Comparison of ENCODE assay signal across 26 cellular contexts in the genomic region with DNA sequence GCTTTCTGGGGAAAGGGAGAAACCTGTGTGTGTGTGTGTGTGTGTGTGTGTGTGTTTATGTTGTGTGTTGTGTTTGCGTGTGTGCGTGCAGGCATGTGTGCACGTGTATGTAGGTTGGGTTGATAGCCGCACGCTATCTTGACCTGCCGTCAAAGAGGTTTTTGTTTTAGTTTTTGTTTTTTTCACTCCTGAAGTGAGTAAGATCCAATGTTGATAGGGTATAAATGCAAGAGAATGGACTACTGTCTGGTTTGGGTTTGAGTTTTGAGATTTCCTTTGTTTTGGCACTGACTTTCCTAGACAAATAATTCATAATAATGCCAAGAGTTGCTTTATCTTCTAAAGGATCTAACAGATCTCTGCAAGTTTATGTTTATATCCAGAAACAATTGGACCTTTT. TPM values are rescaled to one million over a fixed set of nuclear protein-coding genes. Genes with fewer than 3 reads are reported as not detected.
"Had no signal": no experiment of that assay in that cellular context is flagged by ENCODE, and none has a peak within 500 bp of the region (broad histone marks: within the 10 kb centered on the region; RNA-seq: fewer than 3 reads in every experiment).

No MANE protein-coding gene starts in this region.

- DNase-seq: activated CD4-positive, alpha-beta memory T cell treated with anti-CD3 and anti-CD28 coated beads for 36 hours; activated CD4-positive, alpha-beta T cell treated with anti-CD3 and anti-CD28 coated beads, Interleukin-2, amount 10 ng/mL, durations not matched to agents 7 days and 5 days; activated CD4-positive, CD25-positive, alpha-beta regulatory T cell; activated CD8-positive, alpha-beta memory T cell treated with anti-CD3 and anti-CD28 coated beads for 24 hours; activated gamma-delta T cell treated with Interleukin-2 at 50 U/mL for 16 hours; activated naive CD4-positive, alpha-beta T cell treated with anti-CD3 and anti-CD28 coated beads, Interleukin-2, amount 50 U/mL, for 16 hours; activated naive CD8-positive, alpha-beta T cell treated with anti-CD3 and anti-CD28 coated beads, Interleukin-2, amount 10 ng/mL, durations not matched to agents 7 days and 5 days; activated T-cell treated with anti-CD3 and anti-CD28 coated beads, Interleukin-2, amount 50 U/mL, for 48 hours; adrenal gland; cerebellar nuclear complex; MG63; MV-4-11; NCI-H1105; NCI-H1436; NCI-H1694 treated with DMSO at 0.1 percent for 48 hours; NCI-H2029 treated with DMSO at 0.1 percent for 48 hours; NCI-H345; NCI-H510A; NCI-H526 treated with DMSO at 0.1 percent for 48 hours; NK-92 treated with Interleukin-12 subunit alpha and Interleukin-12 subunit beta, amount 100 ng/mL, for 24 hours; OCI-M1; SHP77 treated with DMSO at 0.1 percent for 48 hours; T-helper 17 cell; T-helper 9 cell had no signal

- H3K4me1 Mint-ChIP-seq: activated CD4-positive, alpha-beta T cell treated with anti-CD3 and anti-CD28 coated beads, Interleukin-2, amount 10 ng/mL, durations not matched to agents 7 days and 5 days; activated naive CD8-positive, alpha-beta T cell treated with anti-CD3 and anti-CD28 coated beads, Interleukin-2, amount 10 ng/mL, durations not matched to agents 7 days and 5 days; T-helper 17 cell had no signal

- ATAC-seq: Panc1, T-helper 17 cell had no signal

- H3K9me3 ChIP-seq: adrenal gland, MG63 had no signal

- H3K27ac Mint-ChIP-seq: activated CD4-positive, alpha-beta memory T cell treated with anti-CD3 and anti-CD28 coated beads for 36 hours; activated CD4-positive, alpha-beta T cell treated with anti-CD3 and anti-CD28 coated beads, Interleukin-2, amount 10 ng/mL, durations not matched to agents 7 days and 5 days; activated naive CD8-positive, alpha-beta T cell treated with anti-CD3 and anti-CD28 coated beads, Interleukin-2, amount 10 ng/mL, durations not matched to agents 7 days and 5 days; activated T-helper 2 cell treated with anti-CD3 and anti-CD28 coated beads, Interferon-gamma antibody, Interleukin-2, Interleukin-4, amounts not matched to agents 10 μg/mL and 5 μg/mL and 100 μg/mL, durations not matched to agents 14 hours and 24 hours and 36 hours; T-helper 17 cell had no signal

- H3K36me3 Mint-ChIP-seq: activated CD4-positive, alpha-beta memory T cell treated with anti-CD3 and anti-CD28 coated beads for 36 hours; activated naive CD8-positive, alpha-beta T cell treated with anti-CD3 and anti-CD28 coated beads, Interleukin-2, amount 10 ng/mL, durations not matched to agents 7 days and 5 days had no signal

- H3K9me3 Mint-ChIP-seq: activated CD4-positive, alpha-beta memory T cell treated with anti-CD3 and anti-CD28 coated beads for 36 hours; activated CD4-positive, alpha-beta T cell treated with anti-CD3 and anti-CD28 coated beads, Interleukin-2, amount 10 ng/mL, durations not matched to agents 7 days and 5 days; activated naive CD8-positive, alpha-beta T cell treated with anti-CD3 and anti-CD28 coated beads, Interleukin-2, amount 10 ng/mL, durations not matched to agents 7 days and 5 days; activated T-helper 2 cell treated with anti-CD3 and anti-CD28 coated beads, Interferon-gamma antibody, Interleukin-2, Interleukin-4, amounts not matched to agents 10 μg/mL and 5 μg/mL and 100 μg/mL, durations not matched to agents 14 hours and 24 hours and 36 hours had no signal

- H3K4me3 Mint-ChIP-seq: activated CD4-positive, alpha-beta memory T cell treated with anti-CD3 and anti-CD28 coated beads for 36 hours; activated CD4-positive, alpha-beta T cell treated with anti-CD3 and anti-CD28 coated beads, Interleukin-2, amount 10 ng/mL, durations not matched to agents 7 days and 5 days; activated naive CD8-positive, alpha-beta T cell treated with anti-CD3 and anti-CD28 coated beads, Interleukin-2, amount 10 ng/mL, durations not matched to agents 7 days and 5 days; T-helper 17 cell had no signal

- H3K4me3 ChIP-seq: adrenal gland, MG63 had no signal

- H3K36me3 ChIP-seq: adrenal gland, MG63 had no signal

- H3K27me3 ChIP-seq: adrenal gland, MG63 had no signal

- H3K4me1 ChIP-seq: adrenal gland had no signal

- H3K27ac ChIP-seq: adrenal gland had no signal

- H3K27me3 Mint-ChIP-seq: activated CD4-positive, alpha-beta memory T cell treated with anti-CD3 and anti-CD28 coated beads for 36 hours; activated CD4-positive, alpha-beta T cell treated with anti-CD3 and anti-CD28 coated beads, Interleukin-2, amount 10 ng/mL, durations not matched to agents 7 days and 5 days; activated naive CD8-positive, alpha-beta T cell treated with anti-CD3 and anti-CD28 coated beads, Interleukin-2, amount 10 ng/mL, durations not matched to agents 7 days and 5 days; T-helper 17 cell had no signal

RNA-seq across cellular contexts. Expression of a gene that starts 27.8 kb away (rescaled TPM):
- total RNA-seq: activated CD4-positive, alpha-beta memory T cell treated with anti-CD3 and anti-CD28 coated beads for 36 hours had no signal
